In the genomic region with DNA sequence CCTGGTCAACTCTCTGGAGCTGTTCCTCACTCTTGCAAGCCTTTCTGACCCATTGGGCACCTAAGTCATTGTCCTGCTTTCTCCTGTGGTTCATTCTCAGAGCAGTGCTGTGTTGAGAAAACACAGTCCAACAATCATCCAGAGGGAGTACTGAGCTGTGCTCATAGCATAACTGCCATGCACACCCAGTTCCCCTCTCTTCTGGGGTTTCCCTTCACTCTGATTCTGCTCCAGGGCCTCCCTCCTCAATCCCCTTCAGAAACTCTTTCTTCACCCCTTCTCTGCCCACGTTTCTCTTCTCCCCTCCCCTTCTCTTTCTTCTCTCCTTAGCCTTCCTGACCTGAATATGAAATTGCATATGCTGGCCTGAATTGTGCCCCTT, we compare ENCODE assay signal across 17 cellular contexts.
A peak's percentile ranks its signal among the peaks of the same experiment; 100 is the strongest.
DNase-seq lines count a peak whose midpoint lies in the region; ATAC-seq, FAIRE-seq and TF ChIP-seq lines count a peak whose summit lies in the region.
"Had no signal": no experiment of that assay in that cellular context is flagged by ENCODE, and none has a peak within 500 bp of the region (broad histone marks: within the 10 kb centered on the region; RNA-seq: fewer than 3 reads in every experiment).

No MANE protein-coding gene starts in this region.

- H3K9ac ChIP-seq in NT2/D1 (ENCODE audit: insufficient read length, low read depth): peak overlapping the region; percentile 29

- H3K9me3 Mint-ChIP-seq in activated CD4-positive, alpha-beta T cell treated with anti-CD3 and anti-CD28 coated beads, Interleukin-2, amount 10 ng/mL, durations not matched to agents 24 days and 14 days: no peaks in the 10 kb centered on the region
- no peaks in the 10 kb centered on the region for H3K9me3 Mint-ChIP-seq in immature natural killer cell
- H3K9me3 Mint-ChIP-seq: CD8-positive, alpha-beta memory T cell had no signal

- no peak for TF ChIP-seq CTCF in D721Med (IDR thresholded peaks at IDR 0.05; ENCODE audit: insufficient read depth, missing control alignments)

- H3K4me3 Mint-ChIP-seq in activated CD4-positive, alpha-beta T cell treated with anti-CD3 and anti-CD28 coated beads, Interleukin-2, amount 10 ng/mL, durations not matched to agents 24 days and 14 days: no peak overlapping the region
- no peak overlapping the region for H3K4me3 Mint-ChIP-seq in immature natural killer cell
- H3K4me3 Mint-ChIP-seq: B cell; CD8-positive, alpha-beta memory T cell; HFFc6 had no signal

- intact Hi-C loops in activated CD4-positive, alpha-beta T cell treated with anti-CD3 and anti-CD28 coated beads, Interleukin-2, amount 10 ng/mL, durations not matched to agents 24 days and 14 days (cut with micrococcal nuclease): no loop called here

- no peak for ATAC-seq in HG02798 (IDR thresholded peaks at IDR 0.05; ENCODE audit: poor library complexity, unreplicated experiment)

- in situ Hi-C loops in G401 (cut with HindIII; ENCODE audit: low sequenced_read_pairs): no loop called here

- H3K27me3 Mint-ChIP-seq in activated CD4-positive, alpha-beta T cell treated with anti-CD3 and anti-CD28 coated beads, Interleukin-2, amount 10 ng/mL, durations not matched to agents 24 days and 14 days: no peaks in the 10 kb centered on the region
- H3K27me3 Mint-ChIP-seq in immature natural killer cell (ENCODE audit: low read depth in 3 of 3): peaks cover 5 to 18% (median 13%) of the 10 kb centered on the region in 3 donors

- H3K4me1 Mint-ChIP-seq in activated CD4-positive, alpha-beta T cell treated with anti-CD3 and anti-CD28 coated beads, Interleukin-2, amount 10 ng/mL, durations not matched to agents 24 days and 14 days: peaks cover 19% of the 10 kb centered on the region
- peaks cover 41 to 62% of the 10 kb centered on the region in 2 donors for H3K4me1 Mint-ChIP-seq in immature natural killer cell
- H3K4me1 Mint-ChIP-seq: B cell had no signal

- peaks cover 3% of the 10 kb centered on the region for H3K36me3 Mint-ChIP-seq in activated CD4-positive, alpha-beta T cell treated with anti-CD3 and anti-CD28 coated beads, Interleukin-2, amount 10 ng/mL, durations not matched to agents 24 days and 14 days (ENCODE audit: low read depth)
- peaks cover 32 to 45% (median 33%) of the 10 kb centered on the region in 3 donors for H3K36me3 Mint-ChIP-seq in immature natural killer cell

- no peak for FAIRE-seq in D721Med (lab: Jason Lieb, UNC)

- H3K4me1 ChIP-seq in NT2/D1 (ENCODE audit: insufficient read depth, insufficient read length): peaks cover 8% of the 10 kb centered on the region

- H3K27me3 ChIP-seq in NT2/D1 (ENCODE audit: insufficient read depth, insufficient read length): no peaks in the 10 kb centered on the region

- H3K27ac Mint-ChIP-seq in activated CD4-positive, alpha-beta T cell treated with anti-CD3 and anti-CD28 coated beads, Interleukin-2, amount 10 ng/mL, durations not matched to agents 24 days and 14 days: peak overlapping the region; percentile 16
- H3K27ac Mint-ChIP-seq in immature natural killer cell: peak overlapping the region; percentile 47 to 86 (median 77)
- H3K27ac Mint-ChIP-seq: B cell, HFFc6 had no signal

- no peaks in the 10 kb centered on the region for H3K9me3 ChIP-seq in NT2/D1 (ENCODE audit: insufficient read depth, low read length)

- H3K4me3 ChIP-seq in NT2/D1 (ENCODE audit: insufficient read length, low read depth): no peak overlapping the region

- DNase-seq in activated CD4-positive, alpha-beta T cell treated with anti-CD3 and anti-CD28 coated beads, Interleukin-2, amount 10 ng/mL, durations not matched to agents 24 days and 14 days: no peak
- DNase-seq in activated CD4-positive, alpha-beta T cell treated with anti-CD3 and anti-CD28 coated beads, Interleukin-2, amount 50 U/mL, for 4 hours: no peak
- DNase-seq in NT2/D1 (ENCODE audit: low read depth, low spot score) (no peak), immature natural killer cell (no peak), G401 (ENCODE audit: low spot score) (no peak), D721Med (ENCODE audit: insufficient read length, low spot score) (no peak), NCI-H146 treated with DMSO at 0.1 percent for 48 hours (lab: John Stamatoyannopoulos, UW; ENCODE audit: unreplicated experiment) (no peak)
- DNase-seq: CD8-positive, alpha-beta memory T cell; GF-D8; HFFc6; NCI-H187 treated with DMSO at 0.1 percent for 48 hours; NCI-H446; NCI-H69; RPMI8226; SIG-M5 had no signal

- H3K36me3 ChIP-seq in NT2/D1 (ENCODE audit: insufficient read depth, insufficient read length, low read length): no peaks in the 10 kb centered on the region
